Comparison of ENCODE assay signal across 19 cellular contexts in genomic region chr11:1267441-1268100, GRCh38. TPM values are rescaled to one million over a fixed set of nuclear protein-coding genes. Genes with fewer than 3 reads are reported as not detected.
"Had no signal": no experiment of that assay in that cellular context is flagged by ENCODE, and none has a peak within 500 bp of the region (broad histone marks: within the 10 kb centered on the region; RNA-seq: fewer than 3 reads in every experiment).

No MANE protein-coding gene starts in this region.

- H3K9me3 Mint-ChIP-seq: effector memory CD8-positive, alpha-beta T cell; immature natural killer cell had no signal

- H3K27me3 Mint-ChIP-seq: activated CD4-positive, alpha-beta T cell treated with anti-CD3 and anti-CD28 coated beads, Interleukin-2, amount 10 ng/mL, durations not matched to agents 24 days and 14 days; effector memory CD8-positive, alpha-beta T cell; naive B cell; stimulated activated naive B cell treated with anti-CD40 and anti-IgM and Interleukin-4, amounts not matched to agents 10 μg/mL and 1 μg/mL and 100 μg/mL, for 72 hours had no signal

- H3K27ac Mint-ChIP-seq: activated CD4-positive, alpha-beta T cell treated with anti-CD3 and anti-CD28 coated beads, Interleukin-2, amount 10 ng/mL, durations not matched to agents 24 days and 14 days; activated CD8-positive, alpha-beta T cell treated with anti-CD3 and anti-CD28 coated beads, Interleukin-2, amount 10 ng/mL, durations not matched to agents 7 days and 5 days; activated naive CD8-positive, alpha-beta T cell treated with anti-CD3 and anti-CD28 coated beads, Interleukin-2, amount 10 ng/mL, durations not matched to agents 7 days and 5 days; effector memory CD8-positive, alpha-beta T cell; neural progenitor cell had no signal

- H3K36me3 Mint-ChIP-seq: immature natural killer cell had no signal

- H3K4me3 Mint-ChIP-seq: activated CD4-positive, alpha-beta T cell treated with anti-CD3 and anti-CD28 coated beads, Interleukin-2, amount 10 ng/mL, durations not matched to agents 24 days and 14 days; activated CD8-positive, alpha-beta T cell treated with anti-CD3 and anti-CD28 coated beads, Interleukin-2, amount 10 ng/mL, durations not matched to agents 7 days and 5 days; activated naive CD8-positive, alpha-beta T cell treated with anti-CD3 and anti-CD28 coated beads, Interleukin-2, amount 10 ng/mL, durations not matched to agents 7 days and 5 days; effector memory CD8-positive, alpha-beta T cell; immature natural killer cell; neural progenitor cell; stimulated activated naive B cell treated with anti-CD40 and anti-IgM and Interleukin-4, amounts not matched to agents 10 μg/mL and 1 μg/mL and 100 μg/mL, for 72 hours had no signal

- ATAC-seq: activated CD8-positive, alpha-beta T cell treated with anti-CD3 and anti-CD28 coated beads, Interleukin-2, amount 10 ng/mL, durations not matched to agents 7 days and 5 days; effector memory CD8-positive, alpha-beta T cell; stimulated activated naive B cell treated with anti-CD40 and anti-IgM and Interleukin-4, amounts not matched to agents 10 μg/mL and 1 μg/mL and 100 μg/mL, for 72 hours had no signal

- DNase-seq: activated CD4-positive, alpha-beta T cell treated with anti-CD3 and anti-CD28 coated beads, Interleukin-2, amount 10 ng/mL, durations not matched to agents 24 days and 14 days; activated CD4-positive, CD25-positive, alpha-beta regulatory T cell; activated CD8-positive, alpha-beta memory T cell treated with anti-CD3 and anti-CD28 coated beads, Interleukin-2, amount 50 U/mL, for 4 hours; activated CD8-positive, alpha-beta T cell treated with anti-CD3 and anti-CD28 coated beads, Interleukin-2, amount 10 ng/mL, durations not matched to agents 7 days and 5 days; activated naive CD4-positive, alpha-beta T cell; activated naive CD8-positive, alpha-beta T cell treated with anti-CD3 and anti-CD28 coated beads, Interleukin-2, amount 10 ng/mL, durations not matched to agents 7 days and 5 days; dermis blood vessel endothelial cell; effector memory CD8-positive, alpha-beta T cell; immature natural killer cell; naive B cell; stimulated activated naive B cell treated with anti-CD40 and anti-IgM and Interleukin-4, amounts not matched to agents 10 μg/mL and 1 μg/mL and 100 μg/mL, for 72 hours; trophoblast cell had no signal

RNA-seq across cellular contexts. Expression of gene MUC5B, which starts 44.7 kb away (rescaled TPM):
- total RNA-seq: activated CD4-positive, alpha-beta T cell treated with anti-CD3 and anti-CD28 coated beads, Interleukin-2, amount 10 ng/mL, durations not matched to agents 24 days and 14 days; activated CD8-positive, alpha-beta T cell treated with anti-CD3 and anti-CD28 coated beads, Interleukin-2, amount 10 ng/mL, durations not matched to agents 7 days and 5 days; activated naive CD8-positive, alpha-beta T cell treated with anti-CD3 and anti-CD28 coated beads, Interleukin-2, amount 10 ng/mL, durations not matched to agents 7 days and 5 days; chondrocyte; dermis blood vessel endothelial cell; frontal cortex; heart left ventricle; osteocyte; pulmonary artery endothelial cell; T-helper 2 cell treated with Interferon-gamma antibody and Interleukin-4, amounts not matched to agents 100 ng/mL and 5 ng/mL, for 36 hours had no signal
